Comparison of ENCODE assay signal across 33 cellular contexts in genomic region chr10:26138613-26139012, GRCh38.
"Had no signal": no experiment of that assay in that cellular context is flagged by ENCODE, and none has a peak within 500 bp of the region (broad histone marks: within the 10 kb centered on the region; RNA-seq: fewer than 3 reads in every experiment).

No MANE protein-coding gene starts in this region.

- H3K4me1 ChIP-seq: adrenal gland, ascending aorta, body of pancreas, breast epithelium had no signal

- H3K27me3 ChIP-seq: ascending aorta, body of pancreas, brain microvascular endothelial cell, breast epithelium, cardiac muscle cell had no signal

- H3K4me3 ChIP-seq: adrenal gland, ascending aorta, body of pancreas, breast epithelium, cardiac muscle cell had no signal

- H3K36me3 ChIP-seq: adrenal gland, ascending aorta, brain microvascular endothelial cell, breast epithelium, cardiac muscle cell had no signal

- DNase-seq: activated effector memory CD4-positive, alpha-beta T cell treated with anti-CD3 and anti-CD28 coated beads, Interleukin-2, amount 50 U/mL, for 16 hours; activated effector memory CD4-positive, alpha-beta T cell treated with Interleukin-2 at 50 U/mL for 16 hours; activated gamma-delta T cell; activated gamma-delta T cell treated with Interleukin-2 at 50 U/mL for 16 hours; activated naive CD4-positive, alpha-beta T cell; activated naive CD4-positive, alpha-beta T cell treated with anti-CD3 and anti-CD28 coated beads for 36 hours; activated naive CD4-positive, alpha-beta T cell treated with anti-CD3 and anti-CD28 coated beads, Interleukin-2, amount 10 ng/mL, durations not matched to agents 7 days and 5 days; activated naive CD4-positive, alpha-beta T cell treated with anti-CD3 and anti-CD28 coated beads, Interleukin-2, amount 50 U/mL, for 16 hours; activated naive CD4-positive, alpha-beta T cell treated with Interleukin-2 at 50 U/mL for 16 hours; activated naive CD8-positive, alpha-beta T cell treated with anti-CD3 and anti-CD28 coated beads for 36 hours; activated naive CD8-positive, alpha-beta T cell treated with anti-CD3 and anti-CD28 coated beads, Interleukin-2, amount 10 ng/mL, durations not matched to agents 7 days and 5 days; activated naive CD8-positive, alpha-beta T cell treated with anti-CD3 and anti-CD28 coated beads, Interleukin-2, amount 50 U/mL, for 24 hours; activated T-cell treated with anti-CD3 and anti-CD28 coated beads for 4 hours; activated T-cell treated with anti-CD3 and anti-CD28 coated beads, Interleukin-2, amount 50 U/mL, for 1 hour; activated T-cell treated with anti-CD3 and anti-CD28 coated beads, Interleukin-2, amount 50 U/mL, for 24 hours; activated T-cell treated with anti-CD3 and anti-CD28 coated beads, Interleukin-2, amount 50 U/mL, for 4 hours; activated T-cell treated with anti-CD3 and anti-CD28 coated beads, Interleukin-2, amount 50 U/mL, for 48 hours; activated T-cell treated with anti-CD3 and anti-CD28 coated beads, Interleukin-2, amount 50 U/mL, for 72 hours; adrenal gland; amniotic stem cell; amygdala; anterior cingulate cortex; aorta; body of pancreas; brain microvascular endothelial cell; caudate nucleus; central memory CD4-positive, alpha-beta T cell; cerebellar nuclear complex had no signal

- H3K9me3 ChIP-seq: adrenal gland, ascending aorta, body of pancreas had no signal

- H3K27ac ChIP-seq: adrenal gland, ascending aorta, body of pancreas, brain microvascular endothelial cell, breast epithelium, cardiac muscle cell had no signal

- FAIRE-seq: astrocyte, bronchial epithelial cell had no signal
